In genomic region chr1:53143527-53143926, GRCh38 we compare ENCODE assay signal across 16 cellular contexts. TPM values are rescaled to one million over a fixed set of nuclear protein-coding genes. Genes with fewer than 3 reads are reported as not detected.
DNase-seq lines count a peak whose midpoint lies in the region; ATAC-seq and TF ChIP-seq lines count a peak whose summit lies in the region.
"Had no signal": no experiment of that assay in that cellular context is flagged by ENCODE, and none has a peak within 500 bp of the region (broad histone marks: within the 10 kb centered on the region; RNA-seq: fewer than 3 reads in every experiment).

No MANE protein-coding gene starts in this region.

- no peaks in the 10 kb centered on the region for H3K79me2 ChIP-seq in SK-N-SH (ENCODE audit: insufficient read depth)

- H3K9me3 ChIP-seq in SK-N-SH, result no peaks in the 10 kb centered on the region
- no peaks in the 10 kb centered on the region for H3K9me3 ChIP-seq in WERI-Rb-1 (ENCODE audit: severe bottlenecking)
- no peaks in the 10 kb centered on the region for H3K9me3 ChIP-seq in mesenchymal stem cell (ENCODE audit: control insufficient read depth, low read length)
- no peaks in the 10 kb centered on the region for H3K9me3 ChIP-seq in esophagus squamous epithelium

- H3K4me1 ChIP-seq in SK-N-SH (ENCODE audit: control insufficient read depth in 1 of 2, insufficient read depth in 2 of 2, low read depth in 1 of 2, low read length in 1 of 2) (peaks cover 14 to 20% of the 10 kb centered on the region in 2 experiments; a peak in 3 of 4 replicates), mesenchymal stem cell (ENCODE audit: control insufficient read depth, insufficient read depth, low read depth, low read length) (peaks cover 26% of the 10 kb centered on the region), esophagus squamous epithelium (peaks cover 6 to 42% (median 17%) of the 10 kb centered on the region in 3 donors)

- DNase-seq in SK-N-SH (peak; percentile 77), WERI-Rb-1 (peak; percentile 75), mesenchymal stem cell (no peak), iPS-NIHi7 (ENCODE audit: extremely low spot score) (no peak), esophagus squamous epithelium (lab: John Stamatoyannopoulos, UW) (no peak)
- DNase-seq: AML-193; CD4-positive, CD25-positive, alpha-beta regulatory T cell; DMS53; GF-D8; GOT3; H9 had no signal

- TF ChIP-seq CTCF in SK-N-SH (IDR thresholded peaks at IDR 0.05), result no peak
- no peak for TF ChIP-seq CTCF in WERI-Rb-1 (IDR thresholded peaks at IDR 0.05; ENCODE audit: low read depth, low read length)
- no peak for TF ChIP-seq CTCF in esophagus squamous epithelium (IDR thresholded peaks at IDR 0.05)

- H3K23ac ChIP-seq in mesenchymal stem cell (ENCODE audit: low read length in 2 of 2), result no peak overlapping the region

- no peak overlapping the region for H4K8ac ChIP-seq in mesenchymal stem cell (ENCODE audit: low read length)

- H4K91ac ChIP-seq in mesenchymal stem cell (ENCODE audit: low read length), result peak overlapping the region; percentile 28

- no peak overlapping the region for H3K4me3 ChIP-seq in SK-N-SH (ENCODE audit: low read depth in 2 of 2, low read length in 1 of 2)
- H3K4me3 ChIP-seq in WERI-Rb-1 (ENCODE audit: low read depth, low read length), result no peak overlapping the region
- H3K4me3 ChIP-seq in mesenchymal stem cell (ENCODE audit: insufficient read depth in 1 of 2, low read depth in 1 of 2, low read length in 2 of 2), result no peak overlapping the region
- H3K4me3 ChIP-seq in esophagus squamous epithelium, result no peak overlapping the region
- H3K4me3 ChIP-seq: BLaER1 treated with 17β-estradiol and CSF1 and Interleukin-3, amounts not matched to agents 10 nM and 100 nM had no signal

- H2AK5ac ChIP-seq in mesenchymal stem cell (ENCODE audit: low read length, severe bottlenecking), result peak overlapping the region; percentile 100

- POLR2A ChIA-PET in SK-N-SH (lab: Yijun Ruan, JAX), result no interaction called here

- no peak overlapping the region for H2BK5ac ChIP-seq in mesenchymal stem cell (ENCODE audit: low read depth, low read length, poor library complexity, severe bottlenecking)

- peaks cover 19% of the 10 kb centered on the region for H3F3A ChIP-seq in SK-N-SH (replicated peaks; ENCODE audit: insufficient read depth)

- CTCF ChIA-PET in SK-N-SH (lab: Yijun Ruan, JAX), result interaction anchor here (1.0 to 1.2 kb wide), 2 partner anchors 28 to 34 kb away, joined by 3 to 4 read pairs; no protein-coding TSS in a partner anchor

- H3K9me2 ChIP-seq in SK-N-SH, result no peaks in the 10 kb centered on the region

- no peak overlapping the region for H3K27ac ChIP-seq in SK-N-SH (ENCODE audit: low read depth in 2 of 2, low read length in 1 of 2)
- peak overlapping the region; percentile 39; the same call in 1 of the 2 replicates for H3K27ac ChIP-seq in WERI-Rb-1
- no peak overlapping the region for H3K27ac ChIP-seq in mesenchymal stem cell (ENCODE audit: low read length, poor library complexity, severe bottlenecking)
- H3K27ac ChIP-seq in esophagus squamous epithelium, result no peak overlapping the region
- H3K27ac ChIP-seq: 22Rv1; BLaER1 treated with 17β-estradiol and CSF1 and Interleukin-3, amounts not matched to agents 10 nM and 100 nM had no signal

- intact Hi-C loops in esophagus squamous epithelium (cut with DNase I), result no loop called here

- H3K79me1 ChIP-seq in mesenchymal stem cell (replicated peaks; ENCODE audit: low read length, poor library complexity, severe bottlenecking), result no peaks in the 10 kb centered on the region

- H3K4ac ChIP-seq in mesenchymal stem cell (ENCODE audit: low read depth in 1 of 2, low read length in 2 of 2), result no peak overlapping the region

- H3K14ac ChIP-seq in mesenchymal stem cell (ENCODE audit: low read length in 2 of 2), result no peak overlapping the region

- 84% methylated on average over 4 of the region's 4 CpGs for WGBS in SK-N-SH (ENCODE audit: low lambda C conversion rate)
- 94% methylated on average over 4 of the region's 4 CpGs for WGBS in mesenchymal stem cell
- WGBS in esophagus squamous epithelium, 2 donors, result 67 to 68% methylated on average over 3 to 4 of the region's 4 CpGs

- no peaks in the 10 kb centered on the region for H3K27me3 ChIP-seq in SK-N-SH (ENCODE audit: insufficient read depth)
- no peaks in the 10 kb centered on the region for H3K27me3 ChIP-seq in WERI-Rb-1 (ENCODE audit: insufficient read depth, low read depth, severe bottlenecking)
- no peaks in the 10 kb centered on the region for H3K27me3 ChIP-seq in mesenchymal stem cell (ENCODE audit: control insufficient read depth in 1 of 2, insufficient read depth in 1 of 2, low read length in 2 of 2)
- no peaks in the 10 kb centered on the region for H3K27me3 ChIP-seq in esophagus squamous epithelium
- H3K27me3 ChIP-seq: BLaER1 treated with 17β-estradiol and CSF1 and Interleukin-3, amounts not matched to agents 10 nM and 100 nM had no signal

- H2AFZ ChIP-seq in SK-N-SH (ENCODE audit: low read depth) (no peak overlapping the region), mesenchymal stem cell (ENCODE audit: low read depth, low read length) (no peak overlapping the region)

- no peak for TF ChIP-seq RAD21 in SK-N-SH (IDR thresholded peaks at IDR 0.05; ENCODE audit: low read length)

- no peak for TF ChIP-seq EP300 in SK-N-SH (IDR thresholded peaks at IDR 0.05; ENCODE audit: borderline replicate concordance in 1 of 2, low read depth in 1 of 2, low read length in 1 of 2)

- H3K9ac ChIP-seq in SK-N-SH, result no peak overlapping the region
- H3K9ac ChIP-seq in mesenchymal stem cell (ENCODE audit: low read length), result no peak overlapping the region
- H3K9ac ChIP-seq: BLaER1 treated with 17β-estradiol and CSF1 and Interleukin-3, amounts not matched to agents 10 nM and 100 nM had no signal

- no peak for TF ChIP-seq POLR2A in esophagus squamous epithelium (IDR thresholded peaks at IDR 0.05)

- H3K36me3 ChIP-seq in SK-N-SH (replicated peaks in 1 of 2; ENCODE audit: control insufficient read depth in 1 of 2, insufficient read depth in 2 of 2, low read length in 1 of 2), result no peaks in the 10 kb centered on the region
- peaks cover 27% of the 10 kb centered on the region for H3K36me3 ChIP-seq in WERI-Rb-1
- H3K36me3 ChIP-seq in mesenchymal stem cell (ENCODE audit: control insufficient read depth in 1 of 2, insufficient read depth in 2 of 2, low read depth in 1 of 2, low read length in 2 of 2), result no peaks in the 10 kb centered on the region
- no peaks in the 10 kb centered on the region for H3K36me3 ChIP-seq in esophagus squamous epithelium
- H3K36me3 ChIP-seq: BLaER1 treated with 17β-estradiol and CSF1 and Interleukin-3, amounts not matched to agents 10 nM and 100 nM had no signal

- no peak overlapping the region for H2BK120ac ChIP-seq in mesenchymal stem cell (ENCODE audit: low read depth, low read length)

- H3K4me2 ChIP-seq in SK-N-SH, result no peak overlapping the region
- H3K4me2 ChIP-seq in mesenchymal stem cell (ENCODE audit: low read length, poor library complexity, severe bottlenecking), result no peak overlapping the region
- H3K4me2 ChIP-seq: BLaER1 treated with 17β-estradiol and CSF1 and Interleukin-3, amounts not matched to agents 10 nM and 100 nM had no signal

- ATAC-seq in SK-N-SH treated with all-trans-retinoic acid at 6 μM for 48 hours, result no peak
- ATAC-seq in GM21526 (IDR thresholded peaks at IDR 0.05; ENCODE audit: low FRiP score, unreplicated experiment), result no peak
- ATAC-seq: HepG2 had no signal

- peak overlapping the region; percentile 29 for H2BK15ac ChIP-seq in mesenchymal stem cell (ENCODE audit: low read depth, poor library complexity, severe bottlenecking)

- no peaks in the 10 kb centered on the region for H4K20me1 ChIP-seq in SK-N-SH (ENCODE audit: insufficient read depth)
- H4K20me1 ChIP-seq: BLaER1 treated with 17β-estradiol and CSF1 and Interleukin-3, amounts not matched to agents 10 nM and 100 nM had no signal

- peak overlapping the region in 1 of 2 experiments; percentile 37 for H3K18ac ChIP-seq in mesenchymal stem cell (ENCODE audit: low read depth in 1 of 2, low read length in 2 of 2)

- peak overlapping the region in 1 of 2 experiments; percentile 37 for H2BK12ac ChIP-seq in mesenchymal stem cell (ENCODE audit: low read length in 2 of 2)

TF ChIP-seq in SK-N-SH, 30 proteins besides CTCF, POLR2A, EP300 and RAD21 (continues in another document):
- TF ChIP-seq RCOR1 (IDR thresholded peaks at IDR 0.05; ENCODE audit: low read length), result 0 out of 2 replicates have a peak, but pooled peaks have one; percentile 34
- TF ChIP-seq FOXM1 (IDR thresholded peaks at IDR 0.05; ENCODE audit: low read depth), result no peak
- no peak for TF ChIP-seq NRF1 (IDR thresholded peaks at IDR 0.05; ENCODE audit: low read depth, low read length)
- no peak for TF ChIP-seq RXRA (IDR thresholded peaks at IDR 0.05; ENCODE audit: borderline replicate concordance, low read depth)
- peak; percentile 60 for TF ChIP-seq GATA2 (CRISPR knock-in tag; IDR thresholded peaks at IDR 0.05)
- peak; percentile 11 for TF ChIP-seq CHD2 (IDR thresholded peaks at IDR 0.05; ENCODE audit: low read length, partially characterized antibody)

TF ChIP-seq in SK-N-SH treated with all-trans-retinoic acid at 6 μM for 48 hours, 23 proteins besides CTCF, POLR2A, EP300 and RAD21 (continues in another document):
- TF ChIP-seq TOX (CRISPR knock-in tag; IDR thresholded peaks at IDR 0.05; ENCODE audit: borderline replicate concordance) (no peak), ZNF8 (CRISPR knock-in tag; IDR thresholded peaks at IDR 0.05) (no peak), POU6F1 (CRISPR knock-in tag; IDR thresholded peaks at IDR 0.05; ENCODE audit: borderline replicate concordance, low read depth) (no peak)

RNA-seq across cellular contexts. Expression of gene SLC1A7, which starts 1.1 kb away (rescaled TPM):
- not detected in 2 replicates for polyA plus RNA-seq in SK-N-SH (2012; rRNA removed)
- polyA plus RNA-seq in SK-N-SH (2012; cell fraction: cytosol; rRNA removed), result not detected in 2 replicates
- 0.02 and 0.04 TPM in 2 replicates for polyA plus RNA-seq in SK-N-SH (2012; cell fraction: nucleus; rRNA removed)
- 2.3 TPM for polyA plus RNA-seq in mesenchymal stem cell (2013, experiment 1 of 2)
- polyA plus RNA-seq in mesenchymal stem cell (2013, experiment 2 of 2), result 2.2 TPM
- under 1 TPM in 1 of 4 donors, not detected in 3; 0.57 TPM for total RNA-seq in esophagus squamous epithelium
- total RNA-seq: CD4-positive, CD25-positive, alpha-beta regulatory T cell; H9 had no signal
- polyA plus RNA-seq: CD4-positive, CD25-positive, alpha-beta regulatory T cell had no signal

RNA-seq across cellular contexts. Expression of gene CPT2, which starts 53.1 kb away (rescaled TPM):
- 18.6 and 21.3 TPM in 2 replicates for polyA plus RNA-seq in SK-N-SH (2012; rRNA removed)
- polyA plus RNA-seq in SK-N-SH (2012; cell fraction: cytosol; rRNA removed), result 14.1 and 18.5 TPM in 2 replicates
- 7.5 and 10.6 TPM in 2 replicates for polyA plus RNA-seq in SK-N-SH (2012; cell fraction: nucleus; rRNA removed)
- 14.1 TPM for polyA plus RNA-seq in mesenchymal stem cell (2013, experiment 1 of 2)
- polyA plus RNA-seq in mesenchymal stem cell (2013, experiment 2 of 2), result 13.6 TPM
- 10 to 100 TPM; 20.0 to 37.3 (median 27.1) TPM for total RNA-seq in esophagus squamous epithelium

Comparison
In these comparisons a context has a peak if more than half of its experiments do, and no peak if none do; other contexts are left out.
1. DNase-seq: peak in SK-N-SH (single experiment) and WERI-Rb-1 (single experiment); none in mesenchymal stem cell (single experiment), iPS-NIHi7 (single experiment) and esophagus squamous epithelium (single experiment).